ENCODE assay signal across 16 cellular contexts in the genomic region with DNA sequence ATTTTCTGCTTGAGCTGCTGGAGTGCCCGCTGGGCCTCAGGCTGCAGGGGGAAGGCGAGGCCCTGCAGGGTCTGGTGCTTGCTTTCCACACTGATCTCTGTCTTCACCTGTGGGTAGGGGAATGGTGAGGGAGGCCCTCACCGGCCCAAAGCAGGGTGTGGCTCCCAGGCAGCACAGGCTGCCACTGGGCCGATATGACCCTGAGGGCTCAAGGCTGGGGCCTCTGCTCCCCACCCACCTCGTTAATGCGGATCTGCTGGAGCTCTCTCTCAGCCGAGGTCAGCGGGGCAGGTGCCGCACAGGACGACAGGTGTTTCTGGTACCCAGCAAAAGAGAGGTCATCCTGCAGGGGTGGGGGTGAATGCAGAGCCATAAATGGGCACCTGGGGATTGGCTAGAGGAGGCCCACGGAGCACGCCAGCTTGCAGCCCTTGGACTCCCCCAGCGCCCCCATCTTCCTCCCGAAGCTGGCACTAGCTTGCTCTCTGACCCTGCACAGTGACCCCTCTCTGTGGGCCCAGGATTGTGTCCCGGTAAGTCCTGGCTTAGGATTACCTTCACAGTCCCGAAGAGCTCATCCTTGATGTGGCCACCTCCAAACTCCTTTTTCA. TPM values are rescaled to one million over a fixed set of nuclear protein-coding genes. Genes with fewer than 3 reads are reported as not detected.
DNase-seq lines count a peak whose midpoint lies in the region; ATAC-seq and TF ChIP-seq lines count a peak whose summit lies in the region.
"Had no signal": no experiment of that assay in that cellular context is flagged by ENCODE, and none has a peak within 500 bp of the region (broad histone marks: within the 10 kb centered on the region; RNA-seq: fewer than 3 reads in every experiment).

No MANE protein-coding gene starts in this region.

- H3K4me1 ChIP-seq in lower lobe of right lung (peaks cover 18% of the 10 kb centered on the region), foreskin keratinocyte (no peaks in the 10 kb centered on the region)

- H3K9me3 Mint-ChIP-seq in natural killer cell, result no peaks in the 10 kb centered on the region
- no peaks in the 10 kb centered on the region for H3K9me3 Mint-ChIP-seq in natural killer cell treated with Interleukin-12 subunit alpha and Interleukin-12 subunit beta and Interleukin-15 and Interleukin-18, amount 100 ng/mL, for 72 hours
- no peaks in the 10 kb centered on the region for H3K9me3 Mint-ChIP-seq in T-cell
- H3K9me3 Mint-ChIP-seq: activated T-helper 2 cell treated with anti-CD3 and anti-CD28 coated beads, Interferon-gamma antibody, Interleukin-2, Interleukin-4, amounts not matched to agents 10 μg/mL and 5 μg/mL and 100 μg/mL, durations not matched to agents 14 hours and 24 hours and 36 hours; immature natural killer cell had no signal

- CTCF ChIA-PET in T-cell (lab: Charles Lee), result interaction anchor here (0.6 to 3.4 kb wide), 18 partner anchors 9 to 195 kb away, joined by 3 to 36 read pairs (median 4); a partner anchor contains a TSS

- H3K27me3 ChIP-seq in lower lobe of right lung (ENCODE audit: low read depth) (no peaks in the 10 kb centered on the region), foreskin keratinocyte (no peaks in the 10 kb centered on the region)
- H3K27me3 ChIP-seq: left lung, testis had no signal

- H3K4me1 Mint-ChIP-seq in natural killer cell (peaks cover 16 to 47% of the 10 kb centered on the region in 2 donors), T-cell (peaks cover 53 to 65% (median 58%) of the 10 kb centered on the region in 3 donors)
- H3K4me1 Mint-ChIP-seq in natural killer cell treated with Interleukin-12 subunit alpha and Interleukin-12 subunit beta and Interleukin-15 and Interleukin-18, amount 100 ng/mL, for 72 hours (ENCODE audit: low read depth in 2 of 2), result peaks cover 15 to 27% of the 10 kb centered on the region in 2 donors

- peak overlapping the region; percentile 64 to 73 for H3K27ac Mint-ChIP-seq in natural killer cell
- peak overlapping the region in 1 of 2 donors; percentile 61 for H3K27ac Mint-ChIP-seq in natural killer cell treated with Interleukin-12 subunit alpha and Interleukin-12 subunit beta and Interleukin-15 and Interleukin-18, amount 100 ng/mL, for 72 hours
- peak overlapping the region; percentile 84 to 85 for H3K27ac Mint-ChIP-seq in T-cell

- POLR2A ChIA-PET in T-cell (lab: Charles Lee), result interaction anchor here in 1 of 2 donors (0.6 kb wide), 1 partner anchor 10 kb away, joined by 3 read pairs; no protein-coding TSS in a partner anchor

- H3K27ac ChIP-seq in lower lobe of right lung (no peak overlapping the region), foreskin keratinocyte (no peak overlapping the region)
- H3K27ac ChIP-seq: epithelial cell of prostate, left lung, testis had no signal

- H3K36me3 ChIP-seq in lower lobe of right lung, result peaks cover 72% of the 10 kb centered on the region

- DNase-seq in natural killer cell (no peak), T-cell (no peak), lower lobe of right lung (peak; percentile 46), NCI-H2107 (lab: John Stamatoyannopoulos, UW) (no peak), foreskin keratinocyte (no peak)
- DNase-seq in natural killer cell treated with Interleukin-12 subunit alpha and Interleukin-12 subunit beta and Interleukin-15 and Interleukin-18, amount 100 ng/mL, for 72 hours (ENCODE audit: low spot score), result no peak
- DNase-seq: NCI-H187 had no signal

- intact Hi-C loops in natural killer cell (cut with micrococcal nuclease), result loop anchor here (1.0 kb wide), 1 partner anchor 108 kb away; no protein-coding TSS in a partner anchor
- intact Hi-C loops in lower lobe of right lung (cut with DNase I), result loop anchor here (10.0 kb wide), 1 partner anchor 104 kb away; no protein-coding TSS in a partner anchor

- no peak for ATAC-seq in natural killer cell
- ATAC-seq in natural killer cell treated with Interleukin-12 subunit alpha and Interleukin-12 subunit beta and Interleukin-15 and Interleukin-18, amount 100 ng/mL, for 72 hours, result no peak
- ATAC-seq in T-cell (replicated peaks in 1 of 4), result no peak
- no peak for ATAC-seq in lower lobe of right lung
- ATAC-seq in GM19467 (IDR thresholded peaks at IDR 0.05; ENCODE audit: unreplicated experiment), result no peak
- ATAC-seq in foreskin keratinocyte, result no peak

- H3K36me3 Mint-ChIP-seq in natural killer cell, result no peaks in the 10 kb centered on the region
- no peaks in the 10 kb centered on the region for H3K36me3 Mint-ChIP-seq in natural killer cell treated with Interleukin-12 subunit alpha and Interleukin-12 subunit beta and Interleukin-15 and Interleukin-18, amount 100 ng/mL, for 72 hours
- H3K36me3 Mint-ChIP-seq in T-cell, result peaks cover 26% of the 10 kb centered on the region

- H3K4me3 ChIP-seq in lower lobe of right lung, result no peak overlapping the region
- H3K4me3 ChIP-seq: left lung, skin epidermis, testis had no signal

- no peaks in the 10 kb centered on the region for H3K27me3 Mint-ChIP-seq in natural killer cell (ENCODE audit: low read depth in 2 of 2)
- no peaks in the 10 kb centered on the region for H3K27me3 Mint-ChIP-seq in natural killer cell treated with Interleukin-12 subunit alpha and Interleukin-12 subunit beta and Interleukin-15 and Interleukin-18, amount 100 ng/mL, for 72 hours
- H3K27me3 Mint-ChIP-seq in T-cell, result no peaks in the 10 kb centered on the region

- no peak overlapping the region for H3K4me3 Mint-ChIP-seq in natural killer cell
- no peak overlapping the region for H3K4me3 Mint-ChIP-seq in natural killer cell treated with Interleukin-12 subunit alpha and Interleukin-12 subunit beta and Interleukin-15 and Interleukin-18, amount 100 ng/mL, for 72 hours
- H3K4me3 Mint-ChIP-seq in T-cell, result no peak overlapping the region

- TF ChIP-seq CTCF in natural killer cell (IDR thresholded peaks at IDR 0.05) (no peak), lower lobe of right lung (IDR thresholded peaks at IDR 0.05) (no peak), foreskin keratinocyte (conservative IDR thresholded peaks at IDR 0.05) (no peak)

- no peaks in the 10 kb centered on the region for H3K9me3 ChIP-seq in lower lobe of right lung
- H3K9me3 ChIP-seq: left lung, testis had no signal

RNA-seq across cellular contexts. Expression of a gene that starts 5.5 kb away (rescaled TPM):
- total RNA-seq in natural killer cell (under 1 TPM in 2 of 3 donors, not detected in 1; 0.20 to 0.21 TPM), T-cell (1 to 10 TPM in 3 of 5 donors, under 1 TPM in 1, not detected in 1; 0.54 to 2.9 (median 2.1) TPM), lower lobe of right lung (1.0 TPM), foreskin keratinocyte (not detected in 2 replicates)
- total RNA-seq in natural killer cell treated with Interleukin-12 subunit alpha and Interleukin-12 subunit beta and Interleukin-15 and Interleukin-18, amount 100 ng/mL, for 72 hours, result under 1 TPM; 0.10 to 0.39 TPM
- not detected in 2 replicates for polyA plus RNA-seq in foreskin keratinocyte
- total RNA-seq: dermis microvascular lymphatic vessel endothelial cell, pulmonary artery endothelial cell had no signal
- polyA plus RNA-seq: immature natural killer cell had no signal

RNA-seq across cellular contexts. Expression of a gene that starts 8.0 kb away (rescaled TPM):
- total RNA-seq in natural killer cell (10 to 100 TPM; 49.2 to 76.6 (median 52.0) TPM), T-cell (10 to 100 TPM; 49.8 to 99.9 (median 88.3) TPM), lower lobe of right lung (62.2 TPM), foreskin keratinocyte (96.6 and 107 TPM in 2 replicates)
- 100 to 1,000 TPM in 1 of 2 donors, 10 to 100 TPM in 1; 90.3 to 117 TPM for total RNA-seq in natural killer cell treated with Interleukin-12 subunit alpha and Interleukin-12 subunit beta and Interleukin-15 and Interleukin-18, amount 100 ng/mL, for 72 hours
- 125 and 141 TPM in 2 replicates for polyA plus RNA-seq in foreskin keratinocyte

RNA-seq across cellular contexts. Expression of a gene that starts 14.6 kb away (rescaled TPM):
- total RNA-seq in natural killer cell (10 to 100 TPM; 66.0 to 83.7 (median 77.8) TPM), T-cell (10 to 100 TPM; 63.4 to 78.1 (median 73.4) TPM), lower lobe of right lung (53.4 TPM), foreskin keratinocyte (9.2 and 9.8 TPM in 2 replicates)
- total RNA-seq in natural killer cell treated with Interleukin-12 subunit alpha and Interleukin-12 subunit beta and Interleukin-15 and Interleukin-18, amount 100 ng/mL, for 72 hours, result 10 to 100 TPM; 45.7 to 47.7 TPM
- 11.0 and 11.3 TPM in 2 replicates for polyA plus RNA-seq in foreskin keratinocyte

RNA-seq across cellular contexts. Expression of a gene that starts 33.0 kb away (rescaled TPM):
- total RNA-seq in natural killer cell (10 to 100 TPM; 17.0 to 34.5 (median 33.4) TPM), T-cell (10 to 100 TPM; 12.2 to 32.7 (median 27.1) TPM), lower lobe of right lung (103 TPM), foreskin keratinocyte (57.7 and 67.5 TPM in 2 replicates)
- 100 to 1,000 TPM in 1 of 2 donors, 10 to 100 TPM in 1; 93.6 to 121 TPM for total RNA-seq in natural killer cell treated with Interleukin-12 subunit alpha and Interleukin-12 subunit beta and Interleukin-15 and Interleukin-18, amount 100 ng/mL, for 72 hours
- polyA plus RNA-seq in foreskin keratinocyte, result 48.9 and 52.6 TPM in 2 replicates

RNA-seq across cellular contexts. Expression of a gene that starts 47.5 kb away (rescaled TPM):
- total RNA-seq in natural killer cell (100 to 1,000 TPM; 108 to 131 (median 109) TPM), T-cell (100 to 1,000 TPM; 119 to 159 (median 154) TPM), lower lobe of right lung (60.2 TPM), foreskin keratinocyte (70.1 and 73.6 TPM in 2 replicates)
- total RNA-seq in natural killer cell treated with Interleukin-12 subunit alpha and Interleukin-12 subunit beta and Interleukin-15 and Interleukin-18, amount 100 ng/mL, for 72 hours, result 10 to 100 TPM; 82.8 to 87.4 TPM
- polyA plus RNA-seq in foreskin keratinocyte, result 24.8 and 30.2 TPM in 2 replicates
